12 cellular contexts compared by ENCODE assay signal in the genomic region with DNA sequence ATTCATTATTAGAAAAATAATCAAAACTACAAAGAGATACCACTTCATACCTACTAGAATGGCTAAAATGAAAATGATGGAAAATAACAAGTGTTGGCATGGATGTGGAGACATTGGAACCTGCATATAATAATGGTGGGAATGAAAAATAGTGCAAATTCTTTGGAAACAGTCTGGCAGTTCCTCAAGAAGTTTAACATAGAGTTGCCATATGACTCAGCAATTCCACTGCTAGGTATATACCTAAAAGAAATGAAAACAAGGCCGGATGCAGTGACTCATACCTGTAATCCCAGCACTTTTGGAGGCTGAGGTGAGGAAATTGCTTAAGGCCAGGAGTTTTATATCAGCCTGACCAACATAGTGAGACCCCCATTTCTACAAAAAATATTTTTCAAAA. TPM values are rescaled to one million over a fixed set of nuclear protein-coding genes. Genes with fewer than 3 reads are reported as not detected.
DNase-seq lines count a peak whose midpoint lies in the region; ATAC-seq and TF ChIP-seq lines count a peak whose summit lies in the region.
"Had no signal": no experiment of that assay in that cellular context is flagged by ENCODE, and none has a peak within 500 bp of the region (broad histone marks: within the 10 kb centered on the region; RNA-seq: fewer than 3 reads in every experiment).

No MANE protein-coding gene starts in this region.

- no peak overlapping the region for H2AFZ ChIP-seq in hepatocyte

- H3K4me1 Mint-ChIP-seq in HFFc6 (ENCODE audit: low read depth), result peaks cover 26% of the 10 kb centered on the region
- no peaks in the 10 kb centered on the region for H3K4me1 Mint-ChIP-seq in CD4-positive, alpha-beta T cell (ENCODE audit: low read depth)

- ATAC-seq in GM19035 (IDR thresholded peaks at IDR 0.05; ENCODE audit: unreplicated experiment) (peak; percentile 72), left ventricle myocardium superior (no peak)
- ATAC-seq in CD4-positive, alpha-beta T cell (ENCODE audit: poor library complexity), result no peak
- ATAC-seq: gastroesophageal sphincter had no signal

- peaks cover 13% of the 10 kb centered on the region; the same call in 1 of the 2 replicates for H3K36me3 Mint-ChIP-seq in HFFc6 (ENCODE audit: low read depth)
- peaks cover 3% of the 10 kb centered on the region for H3K36me3 Mint-ChIP-seq in CD4-positive, alpha-beta T cell (ENCODE audit: low read depth)

- H3K36me3 ChIP-seq in hepatocyte (replicated peaks; ENCODE audit: insufficient read depth, low read depth), result no peaks in the 10 kb centered on the region
- H3K36me3 ChIP-seq: gastroesophageal sphincter had no signal

- no peaks in the 10 kb centered on the region for H3K9me2 ChIP-seq in hepatocyte (replicated peaks; ENCODE audit: insufficient read depth)

- no peaks in the 10 kb centered on the region for H3K4me1 ChIP-seq in hepatocyte (ENCODE audit: insufficient read depth)
- H3K4me1 ChIP-seq: gastroesophageal sphincter had no signal

- DNase-seq in HFFc6 (peak; percentile 74), RPMI8226 (peak; percentile 62), hepatocyte (ENCODE audit: low spot score) (peak; percentile 36), NCI-H510A (lab: John Stamatoyannopoulos, UW) (no peak), left ventricle myocardium superior (no peak), NCI-H1092 (lab: John Stamatoyannopoulos, UW) (no peak)
- no peak for DNase-seq in CD4-positive, alpha-beta T cell
- DNase-seq: cerebellar nuclear complex, NCI-H1436 treated with DMSO at 0.1 percent for 48 hours, Right ventricle myocardium superior had no signal

- TF ChIP-seq CTCF in HFFc6 (IDR thresholded peaks at IDR 0.05) (no peak), hepatocyte (IDR thresholded peaks at IDR 0.05; ENCODE audit: poor library complexity) (no peak)
- TF ChIP-seq CTCF in CD4-positive, alpha-beta T cell (IDR thresholded peaks at IDR 0.05), result no peak

- H3K79me2 ChIP-seq in hepatocyte, result no peaks in the 10 kb centered on the region

- no peaks in the 10 kb centered on the region; the same call in 1 of the 2 replicates for H3K9me3 Mint-ChIP-seq in HFFc6
- no peaks in the 10 kb centered on the region for H3K9me3 Mint-ChIP-seq in CD4-positive, alpha-beta T cell

- H3K4me3 Mint-ChIP-seq in HFFc6, result peak overlapping the region; percentile 13; the same call in 1 of the 2 replicates
- no peak overlapping the region for H3K4me3 Mint-ChIP-seq in CD4-positive, alpha-beta T cell

- POLR2A ChIA-PET in CD4-positive, alpha-beta T cell (lab: Charles Lee), result no interaction called here

- no peaks in the 10 kb centered on the region for H3K9me3 ChIP-seq in hepatocyte (ENCODE audit: low read depth)
- H3K9me3 ChIP-seq in CD4-positive, alpha-beta T cell (ENCODE audit: control insufficient read depth, low read length), result no peaks in the 10 kb centered on the region
- H3K9me3 ChIP-seq: gastroesophageal sphincter had no signal

- H4K20me1 ChIP-seq in hepatocyte (ENCODE audit: insufficient read depth, poor library complexity, severe bottlenecking), result no peaks in the 10 kb centered on the region

- no peak overlapping the region for H3K27ac ChIP-seq in hepatocyte
- H3K27ac ChIP-seq in CD4-positive, alpha-beta T cell (ENCODE audit: low read depth, low read length), result no peak overlapping the region
- H3K27ac ChIP-seq: gastroesophageal sphincter had no signal

- CTCF ChIA-PET in CD4-positive, alpha-beta T cell (lab: Charles Lee), result no interaction called here

- no peaks in the 10 kb centered on the region for H3K27me3 ChIP-seq in hepatocyte
- no peaks in the 10 kb centered on the region for H3K27me3 ChIP-seq in CD4-positive, alpha-beta T cell (ENCODE audit: control insufficient read depth, insufficient read depth, low read length)
- H3K27me3 ChIP-seq: gastroesophageal sphincter had no signal

- 76% methylated on average over 1 of the region's 1 CpG for WGBS in hepatocyte (ENCODE audit: low lambda C conversion rate, missing lambda C conversion rate)

- H3K27me3 Mint-ChIP-seq in HFFc6 (ENCODE audit: insufficient read depth), result no peaks in the 10 kb centered on the region; the same call in 1 of the 2 replicates
- no peaks in the 10 kb centered on the region for H3K27me3 Mint-ChIP-seq in CD4-positive, alpha-beta T cell

- no peak overlapping the region for H3K4me2 ChIP-seq in hepatocyte

- H3K4me3 ChIP-seq in hepatocyte, result no peak overlapping the region
- H3K4me3 ChIP-seq: gastroesophageal sphincter had no signal

- intact Hi-C loops in left ventricle myocardium superior (cut with micrococcal nuclease), result no loop called here
- intact Hi-C loops in CD4-positive, alpha-beta T cell (cut with DNase I, micrococcal nuclease), result no loop called here

- peak overlapping the region; percentile 68 for H3K27ac Mint-ChIP-seq in HFFc6
- H3K27ac Mint-ChIP-seq in CD4-positive, alpha-beta T cell, result no peak overlapping the region

RNA-seq across cellular contexts. Expression of a gene that starts 41.6 kb away (rescaled TPM):
- total RNA-seq in HFFc6 (2021; fragmentation: NEBNext Ultra II Directional; extraction: Animal tissue kit (Norgen Biotek cat#: 25700)), result 10 to 100 TPM in 3 of 6 experiments, 1 to 10 TPM in 3; 8.6 to 15.8 (median 9.8) TPM
- 19.7 and 22.5 TPM in 2 replicates for total RNA-seq in hepatocyte
- 18.0 and 30.9 TPM in 2 replicates for polyA plus RNA-seq in hepatocyte
- 60.3 TPM for total RNA-seq in left ventricle myocardium superior
- 10 to 100 TPM in 1 of 2 experiments, 1 to 10 TPM in 1; 9.3 to 10.9 TPM for total RNA-seq in CD4-positive, alpha-beta T cell

Comparison
In these comparisons a context has a peak if more than half of its experiments do, and no peak if none do; other contexts are left out.
1. DNase-seq: peak in HFFc6 (single experiment), RPMI8226 (single experiment) and hepatocyte (single experiment); none in NCI-H510A (single experiment), left ventricle myocardium superior (single experiment), CD4-positive, alpha-beta T cell (0 of 10) and NCI-H1092 (single experiment).